ENCODE assay signal across 29 cellular contexts in genomic region chr4:153735901-153736461, GRCh38. TPM values are rescaled to one million over a fixed set of nuclear protein-coding genes. Genes with fewer than 3 reads are reported as not detected.
"Had no signal": no experiment of that assay in that cellular context is flagged by ENCODE, and none has a peak within 500 bp of the region (broad histone marks: within the 10 kb centered on the region; RNA-seq: fewer than 3 reads in every experiment).

No MANE protein-coding gene starts in this region.

- DNase-seq: activated CD4-positive, CD25-positive, alpha-beta regulatory T cell treated with anti-CD3 and anti-CD28 coated beads, Interleukin-2, amount 50 U/mL, for 72 hours; activated CD8-positive, alpha-beta memory T cell treated with anti-CD3 and anti-CD28 coated beads, Interleukin-2, amount 50 U/mL, for 4 hours; activated naive CD4-positive, alpha-beta T cell; activated T-cell treated with anti-CD3 and anti-CD28 coated beads, Interleukin-2, amount 50 U/mL, for 24 hours; amniotic stem cell; effector CD4-positive, alpha-beta T cell; foreskin melanocyte; kidney glomerular epithelial cell; left ventricle myocardium inferior; naive thymus-derived CD8-positive, alpha-beta T cell; posterior cingulate gyrus; small intestine; stimulated activated CD4-positive, alpha-beta T cell treated with anti-CD3 and anti-CD28 coated beads, Interleukin-15, amount 100 ng/mL, for 24 hours; stimulated activated CD8-positive, alpha-beta memory T cell treated with anti-CD3 and anti-CD28 coated beads, Interleukin-4, amount 100 ng/mL, for 48 hours; stimulated activated naive B cell treated with anti-CD40 and anti-IgM and Interleukin-4, amounts not matched to agents 10 μg/mL and 1 μg/mL and 100 μg/mL, for 72 hours; transverse colon had no signal

- H3K4me2 ChIP-seq: neural progenitor cell had no signal

- H3K36me3 ChIP-seq: cardiac muscle cell, left ventricle myocardium inferior, transverse colon had no signal

- H3K27me3 Mint-ChIP-seq: dendritic cell treated with granulocyte-macrophage colony-stimulating factor and Interleukin-4, amounts not matched to agents 40 ng/mL and 50 ng/mL, for 4 days had no signal

- H3K27me3 ChIP-seq: cardiac muscle cell, neural progenitor cell had no signal

- H3K4me1 ChIP-seq: left ventricle myocardium inferior, neural progenitor cell, transverse colon had no signal

- H3K4me3 ChIP-seq: cardiac muscle cell, left ventricle myocardium inferior, neural progenitor cell, transverse colon had no signal

- H3K27ac ChIP-seq: cardiac muscle cell, left ventricle myocardium inferior, neural progenitor cell, transverse colon, VCaP had no signal

- FAIRE-seq: endometrium, small intestine had no signal

- H3K9ac ChIP-seq: neural progenitor cell had no signal

- H3K4me3 Mint-ChIP-seq: activated naive CD8-positive, alpha-beta T cell; activated T-cell treated with anti-CD3 and anti-CD28 coated beads, Interleukin-2, amount 50 U/mL, for 24 hours; dendritic cell treated with granulocyte-macrophage colony-stimulating factor and Interleukin-4, amounts not matched to agents 40 ng/mL and 50 ng/mL, for 4 days; mesothelial cell of epicardium; naive thymus-derived CD8-positive, alpha-beta T cell; neural progenitor cell; stimulated activated naive B cell treated with anti-CD40 and anti-IgM and Interleukin-4, amounts not matched to agents 10 μg/mL and 1 μg/mL and 100 μg/mL, for 72 hours had no signal

- ATAC-seq: naive thymus-derived CD8-positive, alpha-beta T cell; sciatic nerve; stimulated activated naive B cell treated with anti-CD40 and anti-IgM and Interleukin-4, amounts not matched to agents 10 μg/mL and 1 μg/mL and 100 μg/mL, for 72 hours had no signal

- H3K27ac Mint-ChIP-seq: activated naive CD8-positive, alpha-beta T cell; activated T-cell treated with anti-CD3 and anti-CD28 coated beads, Interleukin-2, amount 50 U/mL, for 24 hours; activated T-helper 2 cell treated with anti-CD3 and anti-CD28 coated beads, Interferon-gamma antibody, Interleukin-2, Interleukin-4, amounts not matched to agents 10 μg/mL and 5 μg/mL and 100 μg/mL, durations not matched to agents 14 hours and 24 hours and 36 hours; dendritic cell treated with granulocyte-macrophage colony-stimulating factor and Interleukin-4, amounts not matched to agents 40 ng/mL and 50 ng/mL, for 4 days; mesothelial cell of epicardium; neural progenitor cell; stimulated activated naive B cell treated with anti-CD40 and anti-IgM and Interleukin-4, amounts not matched to agents 10 μg/mL and 1 μg/mL and 100 μg/mL, for 72 hours had no signal

- H2AFZ ChIP-seq: neural progenitor cell had no signal

- H3K4me1 Mint-ChIP-seq: naive thymus-derived CD8-positive, alpha-beta T cell; neural progenitor cell had no signal

RNA-seq across cellular contexts. Expression of gene RNF175, which starts 23.8 kb away (rescaled TPM):
- total RNA-seq: activated T-helper 2 cell treated with anti-CD3 and anti-CD28 coated beads, Interferon-gamma antibody, Interleukin-2, Interleukin-4, amounts not matched to agents 10 μg/mL and 5 μg/mL and 100 μg/mL, durations not matched to agents 14 hours and 24 hours and 36 hours; fibroblast of lung; T-helper 2 cell treated with Interferon-gamma antibody and Interleukin-4, amounts not matched to agents 100 ng/mL and 5 ng/mL, for 36 hours had no signal
- polyA plus RNA-seq: fibroblast of lung had no signal

RNA-seq across cellular contexts. Expression of gene SFRP2, which starts 52.9 kb away (rescaled TPM):
- total RNA-seq: activated T-helper 2 cell treated with anti-CD3 and anti-CD28 coated beads, Interferon-gamma antibody, Interleukin-2, Interleukin-4, amounts not matched to agents 10 μg/mL and 5 μg/mL and 100 μg/mL, durations not matched to agents 14 hours and 24 hours and 36 hours; epithelial cell of proximal tubule; lung microvascular endothelial cell; naive thymus-derived CD8-positive, alpha-beta T cell; T-helper 2 cell treated with Interferon-gamma antibody and Interleukin-4, amounts not matched to agents 100 ng/mL and 5 ng/mL, for 36 hours had no signal
- polyA plus RNA-seq: fibroblast of lung; naive thymus-derived CD8-positive, alpha-beta T cell had no signal
